In genomic region chr18:45826716-45827115, GRCh38 we compare ENCODE assay signal across 8 cellular contexts. TPM values are rescaled to one million over a fixed set of nuclear protein-coding genes. Genes with fewer than 3 reads are reported as not detected.
"Had no signal": no experiment of that assay in that cellular context is flagged by ENCODE, and none has a peak within 500 bp of the region (broad histone marks: within the 10 kb centered on the region; RNA-seq: fewer than 3 reads in every experiment).

No MANE protein-coding gene starts in this region.

RNA-seq across cellular contexts. Expression of gene SIGLEC15, which starts 1.2 kb away (rescaled TPM):
- total RNA-seq: esophagus mucosa; gastrocnemius medialis; lung microvascular endothelial cell; naive thymus-derived CD8-positive, alpha-beta T cell; psoas muscle; skeletal muscle tissue; transverse colon had no signal
- polyA plus RNA-seq: naive thymus-derived CD8-positive, alpha-beta T cell; neural cell; psoas muscle had no signal
